Comparison of ENCODE assay signal across 21 cellular contexts in the genomic region with DNA sequence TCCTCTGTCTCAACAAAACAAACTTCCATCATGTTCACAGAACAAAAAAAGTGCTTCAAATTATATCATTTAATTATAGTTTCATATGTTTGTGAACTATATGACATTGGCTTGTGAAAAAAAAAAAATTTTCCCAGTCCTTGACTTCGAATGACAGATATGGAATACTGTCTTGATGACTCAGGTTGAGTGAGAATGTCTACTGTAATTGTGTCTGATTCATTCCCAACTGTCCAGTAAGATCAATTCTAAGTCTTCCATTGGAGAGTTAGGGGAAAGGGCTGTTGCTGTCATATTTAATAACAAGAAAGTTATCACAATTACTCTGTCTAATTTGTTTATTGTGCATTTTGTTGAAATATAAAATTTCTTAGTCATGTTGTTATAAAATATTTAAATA. TPM values are rescaled to one million over a fixed set of nuclear protein-coding genes. Genes with fewer than 3 reads are reported as not detected.
"Had no signal": no experiment of that assay in that cellular context is flagged by ENCODE, and none has a peak within 500 bp of the region (broad histone marks: within the 10 kb centered on the region; RNA-seq: fewer than 3 reads in every experiment).

No MANE protein-coding gene starts in this region.

- H3K36me3 ChIP-seq: colonic mucosa, esophagus muscularis mucosa, gastrocnemius medialis, heart right ventricle, left lung, lower lobe of right lung had no signal

- H3K27me3 ChIP-seq: colonic mucosa, esophagus muscularis mucosa, gastrocnemius medialis, heart right ventricle, left lung had no signal

- DNase-seq: colonic mucosa; cortex of kidney; effector CD8-positive, alpha-beta T cell; effector memory CD8-positive, alpha-beta T cell; endodermal cell; foreskin melanocyte; gastrocnemius medialis; glutamatergic neuron; head of caudate nucleus; heart right ventricle; hippocampal formation; left cardiac atrium; left lung; left ventricle myocardium superior; lower lobe of right lung; mesenchymal stem cell; naive thymus-derived CD4-positive, alpha-beta T cell had no signal

- H3K9me3 ChIP-seq: colonic mucosa, esophagus muscularis mucosa, gastrocnemius medialis, heart right ventricle, left lung, lower lobe of right lung had no signal

- ATAC-seq: effector memory CD8-positive, alpha-beta T cell; gastrocnemius medialis; heart right ventricle; left cardiac atrium; left lung; left ventricle myocardium superior; lower lobe of right lung; naive thymus-derived CD4-positive, alpha-beta T cell had no signal

- FAIRE-seq: endometrium, islet of Langerhans, keratinocyte had no signal

- H3K4me3 ChIP-seq: colonic mucosa, esophagus muscularis mucosa, gastrocnemius medialis, heart right ventricle, left lung, lower lobe of right lung had no signal

- H3K27ac ChIP-seq: colonic mucosa, esophagus muscularis mucosa, gastrocnemius medialis, heart right ventricle, left lung, lower lobe of right lung had no signal

- H3K4me1 ChIP-seq: colonic mucosa, esophagus muscularis mucosa, gastrocnemius medialis, heart right ventricle, left lung, lower lobe of right lung had no signal

RNA-seq across cellular contexts. Expression of a gene that starts 34.1 kb away (rescaled TPM):
- polyA plus RNA-seq: keratinocyte; naive thymus-derived CD4-positive, alpha-beta T cell had no signal
